ENCODE assay signal across 21 cellular contexts in the genomic region with DNA sequence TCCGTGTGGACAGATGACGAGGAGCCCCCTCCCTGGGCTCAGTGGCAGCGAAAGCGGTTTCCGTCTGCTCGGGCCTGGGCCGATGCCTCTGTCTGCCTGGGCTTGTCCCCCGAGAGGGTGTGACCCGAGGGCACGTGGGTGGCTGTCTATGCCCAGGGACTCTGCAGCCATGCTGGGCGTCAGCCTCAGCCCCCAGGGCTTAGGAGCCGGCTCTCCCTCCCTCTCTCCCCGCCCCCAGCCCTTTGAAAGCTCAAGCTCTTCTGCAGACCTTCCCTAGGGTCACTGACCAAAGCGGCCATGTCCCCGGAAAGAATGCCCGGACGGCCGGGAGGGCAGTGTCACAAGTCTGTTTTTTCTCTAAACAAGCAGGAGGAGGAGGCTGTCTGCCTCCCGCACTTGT. TPM values are rescaled to one million over a fixed set of nuclear protein-coding genes. Genes with fewer than 3 reads are reported as not detected.
DNase-seq lines count a peak whose midpoint lies in the region; TF ChIP-seq lines count a peak whose summit lies in the region.
"Had no signal": no experiment of that assay in that cellular context is flagged by ENCODE, and none has a peak within 500 bp of the region (broad histone marks: within the 10 kb centered on the region; RNA-seq: fewer than 3 reads in every experiment).

No MANE protein-coding gene starts in this region.

- H3K9me3 ChIP-seq in esophagus squamous epithelium (no peaks in the 10 kb centered on the region), transverse colon (no peaks in the 10 kb centered on the region)
- H3K9me3 ChIP-seq: gastrocnemius medialis had no signal

- TF ChIP-seq EP300 in transverse colon (IDR thresholded peaks at IDR 0.05; ENCODE audit: low read depth), result no peak

- H3K4me1 ChIP-seq in esophagus squamous epithelium (peaks cover 55 to 100% (median 90%) of the 10 kb centered on the region in 3 donors), transverse colon (peaks cover 12 to 67% (median 37%) of the 10 kb centered on the region in 4 donors)
- H3K4me1 ChIP-seq: gastrocnemius medialis had no signal

- H3K27ac Mint-ChIP-seq in neural crest cell (ENCODE audit: unreplicated experiment), result peak overlapping the region; percentile 64
- H3K27ac Mint-ChIP-seq in type B pancreatic cell, result no peak overlapping the region
- H3K27ac Mint-ChIP-seq: activated CD8-positive, alpha-beta T cell treated with anti-CD3 and anti-CD28 coated beads, Interleukin-2, amount 10 ng/mL, durations not matched to agents 7 days and 5 days; CD4-positive, alpha-beta memory T cell; naive thymus-derived CD8-positive, alpha-beta T cell; T-cell had no signal

- H3K36me3 ChIP-seq in esophagus squamous epithelium (peaks cover 0 to 17% (median 0%) of the 10 kb centered on the region in 3 donors), transverse colon (no peaks in the 10 kb centered on the region)
- H3K36me3 ChIP-seq: gastrocnemius medialis had no signal

- H3K9me3 Mint-ChIP-seq in neural crest cell (no peaks in the 10 kb centered on the region), type B pancreatic cell (no peaks in the 10 kb centered on the region)
- H3K9me3 Mint-ChIP-seq: CD4-positive, alpha-beta memory T cell; naive thymus-derived CD8-positive, alpha-beta T cell; T-cell had no signal

- H3K36me3 Mint-ChIP-seq in neural crest cell (ENCODE audit: low read depth), result no peaks in the 10 kb centered on the region
- H3K36me3 Mint-ChIP-seq in type B pancreatic cell, result no peaks in the 10 kb centered on the region
- H3K36me3 Mint-ChIP-seq: CD4-positive, alpha-beta memory T cell; naive thymus-derived CD8-positive, alpha-beta T cell; T-cell had no signal

- H3K27ac ChIP-seq in angular gyrus (ENCODE audit: low read depth, low read length) (peak overlapping the region; percentile 40), esophagus squamous epithelium (peak overlapping the region; percentile 4 to 67 (median 32)), transverse colon (peak overlapping the region; percentile 8 to 94 (median 24))
- H3K27ac ChIP-seq: gastrocnemius medialis had no signal

- in situ Hi-C loops in transverse colon (cut with MboI; ENCODE audit: low pct_ligation_motif_present in 1 of 4, low pct_unique_long_range_greater_than_20kb in 1 of 4, low sequenced_read_pairs in 3 of 4), result no loop called here

- intact Hi-C loops in esophagus squamous epithelium (cut with DNase I) (no loop called here), transverse colon (cut with DNase I; ENCODE audit: low total_unique reads) (no loop called here)

- DNase-seq in esophagus squamous epithelium (lab: John Stamatoyannopoulos, UW) (no peak), neural crest cell (ENCODE audit: low read depth, low spot score) (peak; percentile 52), transverse colon (no peak), NCI-H1105 (lab: John Stamatoyannopoulos, UW) (no peak), type B pancreatic cell (ENCODE audit: extremely low spot score, unreplicated experiment) (no peak), middle frontal gyrus (ENCODE audit: extremely low spot score, low spot score) (no peak)
- DNase-seq: activated CD8-positive, alpha-beta T cell treated with anti-CD3 and anti-CD28 coated beads, Interleukin-2, amount 10 ng/mL, durations not matched to agents 7 days and 5 days; activated T-cell treated with anti-CD3 and anti-CD28 coated beads, Interleukin-2, amount 50 U/mL, for 1 hour; CD4-positive, alpha-beta memory T cell; gastrocnemius medialis; islet precursor cell; mesendoderm; naive thymus-derived CD8-positive, alpha-beta T cell; NCI-H1092; NCI-H1930; NCI-H2227 treated with DMSO at 0.1 percent for 48 hours; PC-3; posterior cingulate gyrus; SIG-M5; T-cell had no signal

- H3K4me3 ChIP-seq in esophagus squamous epithelium (peak overlapping the region in 1 of 4 donors; percentile 23), transverse colon (no peak overlapping the region)
- H3K4me3 ChIP-seq: gastrocnemius medialis had no signal

- WGBS in esophagus squamous epithelium, 2 donors, result 61% methylated on average over 5 of the region's 19 CpGs; no CpG with 5 or more reads in 1 of the 2 donors
- 66% methylated on average over 11 of the region's 19 CpGs; no CpG with 5 or more reads in 1 of the 2 donors for WGBS in transverse colon (ENCODE audit: low coverage in 1 of 2), 2 donors

- peak overlapping the region; percentile 82 for H3K4me3 Mint-ChIP-seq in neural crest cell
- no peak overlapping the region for H3K4me3 Mint-ChIP-seq in type B pancreatic cell
- H3K4me3 Mint-ChIP-seq: activated CD8-positive, alpha-beta T cell treated with anti-CD3 and anti-CD28 coated beads, Interleukin-2, amount 10 ng/mL, durations not matched to agents 7 days and 5 days; CD4-positive, alpha-beta memory T cell; T-cell had no signal

- TF ChIP-seq POLR2A in esophagus squamous epithelium (IDR thresholded peaks at IDR 0.05) (no peak), transverse colon (IDR thresholded peaks at IDR 0.05) (no peak)

- H3K4me1 Mint-ChIP-seq in neural crest cell, result peaks cover 26% of the 10 kb centered on the region
- H3K4me1 Mint-ChIP-seq in type B pancreatic cell (ENCODE audit: unreplicated experiment), result peaks cover 9% of the 10 kb centered on the region

- TF ChIP-seq CTCF in esophagus squamous epithelium (IDR thresholded peaks at IDR 0.05), result no peak
- TF ChIP-seq CTCF in neural crest cell (conservative IDR thresholded peaks at IDR 0.05), result no peak
- TF ChIP-seq CTCF in transverse colon (IDR thresholded peaks at IDR 0.05), result no peak
- no peak for TF ChIP-seq CTCF in type B pancreatic cell (conservative IDR thresholded peaks at IDR 0.05)

- H3K27me3 Mint-ChIP-seq in neural crest cell (ENCODE audit: low read depth) (no peaks in the 10 kb centered on the region), type B pancreatic cell (no peaks in the 10 kb centered on the region)
- H3K27me3 Mint-ChIP-seq: CD4-positive, alpha-beta memory T cell; naive thymus-derived CD8-positive, alpha-beta T cell; T-cell had no signal

- H3K27me3 ChIP-seq in esophagus squamous epithelium (no peaks in the 10 kb centered on the region), transverse colon (no peaks in the 10 kb centered on the region)
- H3K27me3 ChIP-seq: gastrocnemius medialis had no signal

RNA-seq across cellular contexts. Expression of a gene that starts 7.1 kb away (rescaled TPM):
- total RNA-seq in esophagus squamous epithelium (10 to 100 TPM; 14.1 to 17.5 (median 16.5) TPM), neural crest cell (17.7 and 18.7 TPM in 2 replicates), transverse colon (100 to 1,000 TPM in 2 of 4 donors, 10 to 100 TPM in 2; 67.6 to 181 (median 97.0) TPM), type B pancreatic cell (ENCODE audit: low replicate concordance) (5.6 and 12.3 TPM in 2 replicates)

RNA-seq across cellular contexts. Expression of a gene that starts 52.0 kb away (rescaled TPM):
- total RNA-seq in esophagus squamous epithelium, result 10 to 100 TPM; 27.8 to 45.3 (median 36.6) TPM
- 123 and 134 TPM in 2 replicates for total RNA-seq in neural crest cell
- total RNA-seq in transverse colon, result 100 to 1,000 TPM in 1 of 4 donors, 10 to 100 TPM in 3; 50.3 to 134 (median 71.4) TPM
- 112 and 134 TPM in 2 replicates for total RNA-seq in type B pancreatic cell (ENCODE audit: low replicate concordance)
